ENCODE assay signal across 20 cellular contexts in genomic region chr12:8184206-8184605, GRCh38. TPM values are rescaled to one million over a fixed set of nuclear protein-coding genes. Genes with fewer than 3 reads are reported as not detected.
"Had no signal": no experiment of that assay in that cellular context is flagged by ENCODE, and none has a peak within 500 bp of the region (broad histone marks: within the 10 kb centered on the region; RNA-seq: fewer than 3 reads in every experiment).

No MANE protein-coding gene starts in this region.

RNA-seq across cellular contexts. Expression of gene ZNF705A, which starts 27.4 kb away (rescaled TPM):
- total RNA-seq: hepatocyte, kidney epithelial cell, left cardiac atrium, left colon, left lobe of liver, left ventricle myocardium inferior, left ventricle myocardium superior, liver, lower leg skin, lung microvascular endothelial cell, mammary epithelial cell, mesenteric fat pad, mesothelial cell of epicardium, mucosa of descending colon, mucosa of gallbladder, myocyte had no signal
- polyA plus RNA-seq: hepatocyte; immature natural killer cell; keratinocyte; liver; mammary epithelial cell; naive thymus-derived CD4-positive, alpha-beta T cell had no signal

RNA-seq across cellular contexts. Expression of gene FAM90A1, which starts 43.2 kb away (rescaled TPM):
- total RNA-seq: hepatocyte, left lobe of liver, left ventricle myocardium superior, liver, mammary epithelial cell, mononuclear cell, myocyte had no signal
- polyA plus RNA-seq: hepatocyte; liver; mammary epithelial cell; naive thymus-derived CD4-positive, alpha-beta T cell had no signal
